ENCODE assay signal across 12 cellular contexts in the genomic region with DNA sequence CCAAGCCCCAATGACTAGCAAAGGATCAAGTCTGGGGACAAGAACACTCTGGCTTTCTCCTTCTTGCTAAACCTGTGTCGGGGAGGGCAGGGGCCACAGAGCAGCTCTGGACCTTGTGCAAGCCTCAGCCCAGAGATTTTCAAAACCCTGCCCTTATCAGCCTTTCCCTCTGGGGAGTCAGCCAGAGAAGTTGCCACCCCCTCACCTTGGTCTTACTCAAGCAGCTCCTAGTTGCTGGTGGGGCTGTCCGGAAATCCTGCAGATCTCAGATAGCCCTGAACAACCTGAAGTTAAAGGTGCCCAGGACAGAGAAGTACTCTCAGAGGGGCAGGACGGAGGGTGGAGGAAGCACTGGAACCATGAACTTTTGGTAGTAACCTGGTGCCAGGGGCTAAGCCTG. TPM values are rescaled to one million over a fixed set of nuclear protein-coding genes. Genes with fewer than 3 reads are reported as not detected.
DNase-seq lines count a peak whose midpoint lies in the region; ATAC-seq, FAIRE-seq and TF ChIP-seq lines count a peak whose summit lies in the region.
"Had no signal": no experiment of that assay in that cellular context is flagged by ENCODE, and none has a peak within 500 bp of the region (broad histone marks: within the 10 kb centered on the region; RNA-seq: fewer than 3 reads in every experiment).

No MANE protein-coding gene starts in this region.

- WGBS in SK-N-SH (ENCODE audit: low lambda C conversion rate) = 95% methylated on average over 3 of the region's 3 CpGs
- 50 to 64% methylated on average over 1 to 3 of the region's 3 CpGs for WGBS in upper lobe of left lung, 2 donors

- peaks cover 34% of the 10 kb centered on the region for H3K36me3 Mint-ChIP-seq in CD8-positive, alpha-beta T cell
- H3K36me3 Mint-ChIP-seq in activated T-helper 1 cell treated with anti-CD3 and anti-CD28 coated beads, Interleukin-12 subunit alpha, Interleukin-12 subunit beta, Interleukin-2, Interleukin-4 antibody, amounts not matched to agents 30 ng/mL and 10 ng/mL and 1 ng/mL, durations not matched to agents 14 hours and 24 hours and 36 hours (ENCODE audit: low read depth) = peaks cover 14% of the 10 kb centered on the region
- peaks cover 9 to 26% (median 12%) of the 10 kb centered on the region in 3 donors for H3K36me3 Mint-ChIP-seq in naive thymus-derived CD8-positive, alpha-beta T cell

- H3K36me3 ChIP-seq in CD8-positive, alpha-beta T cell (ENCODE audit: insufficient read depth, low read length) = no peaks in the 10 kb centered on the region
- H3K36me3 ChIP-seq in SK-N-SH (replicated peaks in 1 of 2; ENCODE audit: control insufficient read depth in 1 of 2, insufficient read depth in 2 of 2, low read length in 1 of 2) (no peaks in the 10 kb centered on the region), upper lobe of left lung (no peaks in the 10 kb centered on the region)

- no peak overlapping the region for H3K27ac ChIP-seq in CD8-positive, alpha-beta T cell (ENCODE audit: low read depth, low read length)
- no peak overlapping the region for H3K27ac ChIP-seq in SK-N-SH (ENCODE audit: low read depth in 2 of 2, low read length in 1 of 2)
- no peak overlapping the region for H3K27ac ChIP-seq in upper lobe of left lung

- H3K4me3 Mint-ChIP-seq in CD8-positive, alpha-beta T cell = peak overlapping the region; percentile 83
- H3K4me3 Mint-ChIP-seq in activated T-helper 1 cell treated with anti-CD3 and anti-CD28 coated beads, Interleukin-12 subunit alpha, Interleukin-12 subunit beta, Interleukin-2, Interleukin-4 antibody, amounts not matched to agents 30 ng/mL and 10 ng/mL and 1 ng/mL, durations not matched to agents 14 hours and 24 hours and 36 hours = peak overlapping the region; percentile 73
- H3K4me3 Mint-ChIP-seq in naive thymus-derived CD8-positive, alpha-beta T cell = peak overlapping the region; percentile 65 to 98 (median 87)

- H3K4me3 ChIP-seq in CD8-positive, alpha-beta T cell (ENCODE audit: low read depth, low read length) = no peak overlapping the region
- no peak overlapping the region for H3K4me3 ChIP-seq in SK-N-SH (ENCODE audit: low read depth in 2 of 2, low read length in 1 of 2)
- peak overlapping the region in 2 of 4 donors; percentile 59 to 70 for H3K4me3 ChIP-seq in upper lobe of left lung

- peaks cover 35% of the 10 kb centered on the region for H3K4me1 Mint-ChIP-seq in CD8-positive, alpha-beta T cell (ENCODE audit: low read depth)
- H3K4me1 Mint-ChIP-seq in activated T-helper 1 cell treated with anti-CD3 and anti-CD28 coated beads, Interleukin-12 subunit alpha, Interleukin-12 subunit beta, Interleukin-2, Interleukin-4 antibody, amounts not matched to agents 30 ng/mL and 10 ng/mL and 1 ng/mL, durations not matched to agents 14 hours and 24 hours and 36 hours (ENCODE audit: low read depth) = peaks cover 50% of the 10 kb centered on the region
- H3K4me1 Mint-ChIP-seq in naive thymus-derived CD8-positive, alpha-beta T cell = peaks cover 19 to 67% (median 40%) of the 10 kb centered on the region in 4 donors

- no peaks in the 10 kb centered on the region for H3K9me3 Mint-ChIP-seq in CD8-positive, alpha-beta T cell
- no peaks in the 10 kb centered on the region for H3K9me3 Mint-ChIP-seq in activated T-helper 1 cell treated with anti-CD3 and anti-CD28 coated beads, Interleukin-12 subunit alpha, Interleukin-12 subunit beta, Interleukin-2, Interleukin-4 antibody, amounts not matched to agents 30 ng/mL and 10 ng/mL and 1 ng/mL, durations not matched to agents 14 hours and 24 hours and 36 hours
- peaks cover 0 to 1% (median 0%) of the 10 kb centered on the region in 9 donors for H3K9me3 Mint-ChIP-seq in naive thymus-derived CD8-positive, alpha-beta T cell

- H3F3A ChIP-seq in SK-N-SH (replicated peaks; ENCODE audit: insufficient read depth) = no peaks in the 10 kb centered on the region

- TF ChIP-seq POLR2A in upper lobe of left lung (IDR thresholded peaks at IDR 0.05) = no peak

- ATAC-seq in CD8-positive, alpha-beta T cell = no peak
- no peak for ATAC-seq in naive thymus-derived CD8-positive, alpha-beta T cell
- ATAC-seq in HG03432 (IDR thresholded peaks at IDR 0.05; ENCODE audit: unreplicated experiment) = no peak
- ATAC-seq in upper lobe of left lung (ENCODE audit: low FRiP score in 2 of 2) = no peak

- no peak overlapping the region for H3K4me2 ChIP-seq in SK-N-SH

- H4K20me1 ChIP-seq in SK-N-SH (ENCODE audit: insufficient read depth) = no peaks in the 10 kb centered on the region

- no peaks in the 10 kb centered on the region for H3K9me3 ChIP-seq in CD8-positive, alpha-beta T cell (ENCODE audit: low read length)
- H3K9me3 ChIP-seq in SK-N-SH = no peaks in the 10 kb centered on the region
- no peaks in the 10 kb centered on the region for H3K9me3 ChIP-seq in upper lobe of left lung

- no peak for TF ChIP-seq RAD21 in SK-N-SH (IDR thresholded peaks at IDR 0.05; ENCODE audit: low read length)

- no peak for TF ChIP-seq CTCF in CD8-positive, alpha-beta T cell (IDR thresholded peaks at IDR 0.05)
- TF ChIP-seq CTCF in SK-N-SH (IDR thresholded peaks at IDR 0.05) (no peak), upper lobe of left lung (IDR thresholded peaks at IDR 0.05) (no peak)

- no peaks in the 10 kb centered on the region for H3K27me3 Mint-ChIP-seq in CD8-positive, alpha-beta T cell (ENCODE audit: low read depth)
- H3K27me3 Mint-ChIP-seq in activated T-helper 1 cell treated with anti-CD3 and anti-CD28 coated beads, Interleukin-12 subunit alpha, Interleukin-12 subunit beta, Interleukin-2, Interleukin-4 antibody, amounts not matched to agents 30 ng/mL and 10 ng/mL and 1 ng/mL, durations not matched to agents 14 hours and 24 hours and 36 hours (ENCODE audit: insufficient read depth) = peaks cover 7% of the 10 kb centered on the region
- no peaks in the 10 kb centered on the region for H3K27me3 Mint-ChIP-seq in naive thymus-derived CD8-positive, alpha-beta T cell

- H3K79me2 ChIP-seq in SK-N-SH (ENCODE audit: insufficient read depth) = no peaks in the 10 kb centered on the region

- H3K27me3 ChIP-seq in CD8-positive, alpha-beta T cell (ENCODE audit: insufficient read depth, low read length) = no peaks in the 10 kb centered on the region
- H3K27me3 ChIP-seq in SK-N-SH (ENCODE audit: insufficient read depth) (peaks cover 27% of the 10 kb centered on the region), upper lobe of left lung (peaks cover 0 to 6% (median 0%) of the 10 kb centered on the region in 4 donors)

- H2AFZ ChIP-seq in SK-N-SH (ENCODE audit: low read depth) = no peak overlapping the region

- peaks cover 21% of the 10 kb centered on the region for H3K4me1 ChIP-seq in CD8-positive, alpha-beta T cell (ENCODE audit: insufficient read depth, low read length)
- H3K4me1 ChIP-seq in SK-N-SH (ENCODE audit: control insufficient read depth in 1 of 2, insufficient read depth in 2 of 2, low read depth in 1 of 2, low read length in 1 of 2) = no peaks in the 10 kb centered on the region; a peak in 1 of 4 replicates
- peaks cover 14 to 26% (median 23%) of the 10 kb centered on the region in 4 donors for H3K4me1 ChIP-seq in upper lobe of left lung

- CTCF ChIA-PET in CD8-positive, alpha-beta T cell (lab: Charles Lee) = no interaction called here
- CTCF ChIA-PET in SK-N-SH (lab: Yijun Ruan, JAX) = interaction anchor here (1.6 kb wide), 1 partner anchor 12 kb away, joined by 4 read pairs; no protein-coding TSS in a partner anchor

- intact Hi-C loops in CD8-positive, alpha-beta T cell (cut with DNase I, micrococcal nuclease) = loop anchor here (2.0 to 10.0 kb wide), 2 partner anchors 73 to 833 kb away; a partner anchor contains a TSS
- intact Hi-C loops in activated T-helper 1 cell treated with anti-CD3 and anti-CD28 coated beads, Interleukin-12 subunit alpha, Interleukin-12 subunit beta, Interleukin-2, Interleukin-4 antibody, amounts not matched to agents 30 ng/mL and 10 ng/mL and 1 ng/mL, durations not matched to agents 14 hours and 24 hours and 36 hours (cut with micrococcal nuclease) = loop anchor here (5.0 kb wide), 1 partner anchor 185 kb away; a partner anchor contains a TSS

- H3K9me2 ChIP-seq in SK-N-SH = no peaks in the 10 kb centered on the region

- H3K9ac ChIP-seq in SK-N-SH = no peak overlapping the region

- DNase-seq in CD8-positive, alpha-beta T cell = no peak
- DNase-seq in GM18507 (ENCODE audit: extremely low spot score, insufficient read length, low read depth) (no peak), SK-N-SH (no peak), upper lobe of left lung (no peak), NCI-H510A (lab: John Stamatoyannopoulos, UW) (no peak)
- DNase-seq in activated T-helper 1 cell treated with anti-CD3 and anti-CD28 coated beads, Interleukin-12 subunit alpha, Interleukin-12 subunit beta, Interleukin-2, Interleukin-4 antibody, amounts not matched to agents 30 ng/mL and 10 ng/mL and 1 ng/mL, durations not matched to agents 14 hours and 24 hours and 36 hours (ENCODE audit: low spot score) = no peak
- no peak for DNase-seq in naive thymus-derived CD8-positive, alpha-beta T cell
- DNase-seq: hippocampal formation; NCI-H146; stimulated activated CD4-positive, alpha-beta T cell treated with anti-CD3 and anti-CD28 coated beads, Interleukin-12 subunit alpha, Interleukin-12 subunit beta, amount 100 ng/mL, for 4 hours had no signal

- peak; percentile 88 for FAIRE-seq in GM18507 (lab: Jason Lieb, UNC)
- FAIRE-seq: colon had no signal

- POLR2A ChIA-PET in CD8-positive, alpha-beta T cell (lab: Charles Lee) = interaction anchor here (2.5 kb wide), 1 partner anchor 10 kb away, joined by 9 read pairs; no protein-coding TSS in a partner anchor
- POLR2A ChIA-PET in naive thymus-derived CD8-positive, alpha-beta T cell (lab: Charles Lee) = interaction anchor here (0.9 kb wide), 1 partner anchor 74 kb away, joined by 6 read pairs; a partner anchor contains a TSS
- POLR2A ChIA-PET in SK-N-SH (lab: Yijun Ruan, JAX) = interaction anchor here (0.6 kb wide), 1 partner anchor 56 kb away, joined by 3 read pairs; no protein-coding TSS in a partner anchor

- no peak for TF ChIP-seq EP300 in SK-N-SH (IDR thresholded peaks at IDR 0.05; ENCODE audit: borderline replicate concordance in 1 of 2, low read depth in 1 of 2, low read length in 1 of 2)
- TF ChIP-seq EP300 in upper lobe of left lung (IDR thresholded peaks at IDR 0.05) = no peak

- no peak overlapping the region for H3K27ac Mint-ChIP-seq in CD8-positive, alpha-beta T cell
- H3K27ac Mint-ChIP-seq in activated T-helper 1 cell treated with anti-CD3 and anti-CD28 coated beads, Interleukin-12 subunit alpha, Interleukin-12 subunit beta, Interleukin-2, Interleukin-4 antibody, amounts not matched to agents 30 ng/mL and 10 ng/mL and 1 ng/mL, durations not matched to agents 14 hours and 24 hours and 36 hours = no peak overlapping the region
- peak overlapping the region in 7 of 10 donors; percentile 4 to 76 (median 52) for H3K27ac Mint-ChIP-seq in naive thymus-derived CD8-positive, alpha-beta T cell

RNA-seq across cellular contexts. Expression of a gene that starts 1.1 kb away (rescaled TPM):
- 1 to 10 TPM; 3.0 to 3.8 TPM for total RNA-seq in CD8-positive, alpha-beta T cell
- 13.8 and 16.7 TPM in 2 replicates for total RNA-seq in activated T-helper 1 cell treated with anti-CD3 and anti-CD28 coated beads, Interleukin-12 subunit alpha, Interleukin-12 subunit beta, Interleukin-2, Interleukin-4 antibody, amounts not matched to agents 30 ng/mL and 10 ng/mL and 1 ng/mL, durations not matched to agents 14 hours and 24 hours and 36 hours
- total RNA-seq in naive thymus-derived CD8-positive, alpha-beta T cell = 10 to 100 TPM; 21.0 to 21.2 TPM
- polyA plus RNA-seq in naive thymus-derived CD8-positive, alpha-beta T cell = 10 to 100 TPM; 17.3 to 24.5 (median 20.1) TPM
- 0.03 TPM in 2 replicates for polyA plus RNA-seq in SK-N-SH (2012; rRNA removed)
- 0.03 and 0.10 TPM in 2 replicates for polyA plus RNA-seq in SK-N-SH (2012; cell fraction: cytosol; rRNA removed)
- 0.09 TPM in 1 of 2 replicates, not detected in the other for polyA plus RNA-seq in SK-N-SH (2012; cell fraction: nucleus; rRNA removed)
- 10 to 100 TPM in 4 of 6 donors, 1 to 10 TPM in 2; 5.8 to 29.2 (median 15.5) TPM for total RNA-seq in upper lobe of left lung

RNA-seq across cellular contexts. Expression of a gene that starts 54.9 kb away (rescaled TPM):
- 100 to 1,000 TPM; 147 to 158 TPM for total RNA-seq in CD8-positive, alpha-beta T cell
- total RNA-seq in activated T-helper 1 cell treated with anti-CD3 and anti-CD28 coated beads, Interleukin-12 subunit alpha, Interleukin-12 subunit beta, Interleukin-2, Interleukin-4 antibody, amounts not matched to agents 30 ng/mL and 10 ng/mL and 1 ng/mL, durations not matched to agents 14 hours and 24 hours and 36 hours = 449 and 469 TPM in 2 replicates
- 100 to 1,000 TPM; 127 to 141 TPM for total RNA-seq in naive thymus-derived CD8-positive, alpha-beta T cell
- 100 to 1,000 TPM; 112 to 150 (median 119) TPM for polyA plus RNA-seq in naive thymus-derived CD8-positive, alpha-beta T cell
- polyA plus RNA-seq in SK-N-SH (2012; rRNA removed) = 62.0 and 74.3 TPM in 2 replicates
- polyA plus RNA-seq in SK-N-SH (2012; cell fraction: cytosol; rRNA removed) = 90.5 and 111 TPM in 2 replicates
- 34.3 and 68.3 TPM in 2 replicates for polyA plus RNA-seq in SK-N-SH (2012; cell fraction: nucleus; rRNA removed)
- 100 to 1,000 TPM in 2 of 6 donors, 10 to 100 TPM in 4; 26.0 to 114 (median 85.4) TPM for total RNA-seq in upper lobe of left lung

Comparison
In these comparisons a context has a peak if more than half of its experiments do, and no peak if none do; other contexts are left out.
1. H3K27ac Mint-ChIP-seq: peak in naive thymus-derived CD8-positive, alpha-beta T cell (7 of 10); none in CD8-positive, alpha-beta T cell (single experiment) and activated T-helper 1 cell treated with anti-CD3 and anti-CD28 coated beads, Interleukin-12 subunit alpha, Interleukin-12 subunit beta, Interleukin-2, Interleukin-4 antibody, amounts not matched to agents 30 ng/mL and 10 ng/mL and 1 ng/mL, durations not matched to agents 14 hours and 24 hours and 36 hours (single experiment).
2. Peak in every context shown above with its lines, with median percentiles within 50 percentile points of each other: H3K4me3 Mint-ChIP-seq.